ENCODE assay signal across 1 cellular context in genomic region chr11:82901165-82901938, GRCh38.
TF ChIP-seq lines count a peak whose summit lies in the region.

A gene with protein sequence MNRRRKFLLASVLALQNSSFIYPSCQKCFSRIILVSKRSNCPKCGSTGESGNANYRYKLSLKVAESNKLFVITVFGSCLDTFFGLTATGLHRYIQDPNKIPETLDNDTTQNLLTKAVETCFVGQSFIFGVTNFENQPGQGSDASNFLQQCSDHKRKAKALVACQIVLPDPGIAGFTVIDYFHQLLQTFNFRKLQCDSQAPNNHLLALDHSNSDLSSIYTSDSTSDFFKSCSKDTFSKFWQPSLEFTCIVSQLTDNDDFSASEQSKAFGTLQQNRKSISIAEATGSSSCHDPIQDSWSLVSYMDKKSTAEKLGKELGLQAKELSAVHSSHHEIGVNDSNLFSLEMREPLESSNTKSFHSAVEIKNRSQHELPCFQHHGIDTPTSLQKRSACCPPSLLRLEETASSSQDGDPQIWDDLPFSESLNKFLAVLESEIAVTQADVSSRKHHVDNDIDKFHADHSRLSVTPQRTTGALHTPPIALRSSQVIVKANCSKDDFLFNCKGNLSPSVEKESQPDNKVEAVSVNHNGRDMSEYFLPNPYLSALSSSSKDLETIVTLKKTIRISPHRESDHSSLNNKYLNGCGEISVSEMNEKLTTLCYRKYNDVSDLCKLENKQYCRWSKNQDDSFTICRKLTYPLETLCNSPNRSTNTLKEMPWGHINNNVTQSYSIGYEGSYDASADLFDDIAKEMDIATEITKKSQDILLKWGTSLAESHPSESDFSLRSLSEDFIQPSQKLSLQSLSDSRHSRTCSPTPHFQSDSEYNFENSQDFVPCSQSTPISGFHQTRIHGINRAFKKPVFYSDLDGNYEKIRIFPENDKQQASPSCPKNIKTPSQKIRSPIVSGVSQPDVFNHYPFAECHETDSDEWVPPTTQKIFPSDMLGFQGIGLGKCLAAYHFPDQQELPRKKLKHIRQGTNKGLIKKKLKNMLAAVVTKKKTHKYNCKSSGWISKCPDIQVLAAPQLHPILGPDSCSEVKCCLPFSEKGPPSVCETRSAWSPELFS (plus strand): TSS chr11:82901736. CDS start chr11:82914739, 13,003 bp downstream.

TF ChIP-seq in HepG2, 621 proteins besides CTCF, POLR2A, EP300 and RAD21 (continued from another document and continues in another):
- TF ChIP-seq ZNF496 (CRISPR knock-in tag; IDR thresholded peaks at IDR 0.05; ENCODE audit: insufficient replicate concordance), result no peak
- TF ChIP-seq ZNF34 (CRISPR knock-in tag; IDR thresholded peaks at IDR 0.05; ENCODE audit: borderline replicate concordance), result no peak
- no peak for TF ChIP-seq PRMT3 (CRISPR knock-in tag; IDR thresholded peaks at IDR 0.05; ENCODE audit: borderline replicate concordance, low read depth)
- TF ChIP-seq ZNF788 (CRISPR knock-in tag; IDR thresholded peaks at IDR 0.05; ENCODE audit: borderline replicate concordance), result peak; percentile 55; the same call in 1 of the 2 replicates
- TF ChIP-seq NR2F2 (IDR thresholded peaks at IDR 0.05; ENCODE audit: borderline replicate concordance, low read depth), result peak; percentile 6; the same call in 1 of the 2 replicates
- no peak for TF ChIP-seq ELF3 (CRISPR knock-in tag; IDR thresholded peaks at IDR 0.05)
- no peak for TF ChIP-seq ZNF83 (CRISPR knock-in tag; IDR thresholded peaks at IDR 0.05; ENCODE audit: borderline replicate concordance)
- no peak for TF ChIP-seq CERS6 (CRISPR knock-in tag; IDR thresholded peaks at IDR 0.05)
- TF ChIP-seq HDAC2 (CRISPR knock-in tag; IDR thresholded peaks at IDR 0.05), result peak; percentile 67
- TF ChIP-seq HDAC1 (CRISPR knock-in tag; IDR thresholded peaks at IDR 0.05), result peak; percentile 99
- no peak for TF ChIP-seq ZNF773 (CRISPR knock-in tag; IDR thresholded peaks at IDR 0.05; ENCODE audit: borderline replicate concordance)
- TF ChIP-seq KAT2B (IDR thresholded peaks at IDR 0.05; ENCODE audit: borderline replicate concordance, low read depth, low read length), result no peak
- TF ChIP-seq POLR2AphosphoS2 (IDR thresholded peaks at IDR 0.05; ENCODE audit: low read depth, low read length), result no peak
- no peak for TF ChIP-seq ZNF501 (CRISPR knock-in tag; IDR thresholded peaks at IDR 0.05)
- no peak for TF ChIP-seq TCF7L2 (IDR thresholded peaks at IDR 0.05; ENCODE audit: low read depth, low read length)
- TF ChIP-seq NFATC3 (CRISPR knock-in tag; IDR thresholded peaks at IDR 0.05), result no peak
- no peak for TF ChIP-seq ZIK1 (CRISPR knock-in tag; IDR thresholded peaks at IDR 0.05; ENCODE audit: borderline replicate concordance, low read depth)
- no peak for TF ChIP-seq ZNF326 (CRISPR knock-in tag; IDR thresholded peaks at IDR 0.05; ENCODE audit: borderline replicate concordance)
- TF ChIP-seq HNF4A (CRISPR knock-in tag; IDR thresholded peaks at IDR 0.05), result no peak
- TF ChIP-seq ZNF264 (CRISPR knock-in tag; IDR thresholded peaks at IDR 0.05), result peak; percentile 54; the same call in 1 of the 2 replicates
- no peak for TF ChIP-seq HNRNPL (IDR thresholded peaks at IDR 0.05; ENCODE audit: low read depth, low read length)
- TF ChIP-seq BCL3 (CRISPR knock-in tag; IDR thresholded peaks at IDR 0.05), result no peak
- TF ChIP-seq ZNF337 (CRISPR knock-in tag; IDR thresholded peaks at IDR 0.05; ENCODE audit: borderline replicate concordance, low read depth), result no peak
- TF ChIP-seq MED1 (CRISPR knock-in tag; IDR thresholded peaks at IDR 0.05), result peak; percentile 16; the same call in 1 of the 2 replicates
- TF ChIP-seq DDIT3 (CRISPR knock-in tag; IDR thresholded peaks at IDR 0.05), result no peak
- TF ChIP-seq, protein P1, sequence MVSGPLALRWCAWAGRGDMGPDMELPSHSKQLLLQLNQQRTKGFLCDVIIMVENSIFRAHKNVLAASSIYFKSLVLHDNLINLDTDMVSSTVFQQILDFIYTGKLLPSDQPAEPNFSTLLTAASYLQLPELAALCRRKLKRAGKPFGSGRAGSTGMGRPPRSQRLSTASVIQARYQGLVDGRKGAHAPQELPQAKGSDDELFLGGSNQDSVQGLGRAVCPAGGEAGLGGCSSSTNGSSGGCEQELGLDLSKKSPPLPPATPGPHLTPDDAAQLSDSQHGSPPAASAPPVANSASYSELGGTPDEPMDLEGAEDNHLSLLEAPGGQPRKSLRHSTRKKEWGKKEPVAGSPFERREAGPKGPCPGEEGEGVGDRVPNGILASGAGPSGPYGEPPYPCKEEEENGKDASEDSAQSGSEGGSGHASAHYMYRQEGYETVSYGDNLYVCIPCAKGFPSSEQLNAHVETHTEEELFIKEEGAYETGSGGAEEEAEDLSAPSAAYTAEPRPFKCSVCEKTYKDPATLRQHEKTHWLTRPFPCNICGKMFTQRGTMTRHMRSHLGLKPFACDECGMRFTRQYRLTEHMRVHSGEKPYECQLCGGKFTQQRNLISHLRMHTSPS (CRISPR knock-in tag; IDR thresholded peaks at IDR 0.05; ENCODE audit: low read depth), result no peak
- no peak for TF ChIP-seq CREBL2 (CRISPR knock-in tag; IDR thresholded peaks at IDR 0.05; ENCODE audit: borderline replicate concordance)
- TF ChIP-seq TBL1XR1 (IDR thresholded peaks at IDR 0.05; ENCODE audit: borderline replicate concordance, low read length, partially characterized antibody), result no peak
- 0 out of 2 replicates have a peak, but pooled peaks have one; percentile 40 for TF ChIP-seq PITX1 (CRISPR knock-in tag; IDR thresholded peaks at IDR 0.05)
- TF ChIP-seq YY1 (IDR thresholded peaks at IDR 0.05; ENCODE audit: insufficient read depth, insufficient replicate concordance, low read depth, low read length), result no peak
- TF ChIP-seq, protein P2, sequence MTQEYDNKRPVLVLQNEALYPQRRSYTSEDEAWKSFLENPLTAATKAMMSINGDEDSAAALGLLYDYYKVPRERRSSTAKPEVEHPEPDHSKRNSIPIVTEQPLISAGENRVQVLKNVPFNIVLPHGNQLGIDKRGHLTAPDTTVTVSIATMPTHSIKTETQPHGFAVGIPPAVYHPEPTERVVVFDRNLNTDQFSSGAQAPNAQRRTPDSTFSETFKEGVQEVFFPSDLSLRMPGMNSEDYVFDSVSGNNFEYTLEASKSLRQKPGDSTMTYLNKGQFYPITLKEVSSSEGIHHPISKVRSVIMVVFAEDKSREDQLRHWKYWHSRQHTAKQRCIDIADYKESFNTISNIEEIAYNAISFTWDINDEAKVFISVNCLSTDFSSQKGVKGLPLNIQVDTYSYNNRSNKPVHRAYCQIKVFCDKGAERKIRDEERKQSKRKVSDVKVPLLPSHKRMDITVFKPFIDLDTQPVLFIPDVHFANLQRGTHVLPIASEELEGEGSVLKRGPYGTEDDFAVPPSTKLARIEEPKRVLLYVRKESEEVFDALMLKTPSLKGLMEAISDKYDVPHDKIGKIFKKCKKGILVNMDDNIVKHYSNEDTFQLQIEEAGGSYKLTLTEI (CRISPR knock-in tag; conservative IDR thresholded peaks at IDR 0.05), result no peak
- TF ChIP-seq ZNF577 (CRISPR knock-in tag; IDR thresholded peaks at IDR 0.05; ENCODE audit: borderline replicate concordance, low read depth), result no peak
- TF ChIP-seq MIER2 (CRISPR knock-in tag; IDR thresholded peaks at IDR 0.05), result no peak
- TF ChIP-seq ZNF567 (CRISPR knock-in tag; IDR thresholded peaks at IDR 0.05; ENCODE audit: borderline replicate concordance), result no peak
- peak; percentile 99 for TF ChIP-seq TFDP2 (CRISPR knock-in tag; IDR thresholded peaks at IDR 0.05)
- no peak for TF ChIP-seq ZFP1 (CRISPR knock-in tag; IDR thresholded peaks at IDR 0.05)
- TF ChIP-seq CEBPB (IDR thresholded peaks at IDR 0.05; ENCODE audit: borderline replicate concordance, low read depth, low read length), result no peak
- no peak for TF ChIP-seq ZBTB44 (CRISPR knock-in tag; IDR thresholded peaks at IDR 0.05)
- no peak for TF ChIP-seq PHF21A (CRISPR knock-in tag; IDR thresholded peaks at IDR 0.05)
- no peak for TF ChIP-seq KDM5B (CRISPR knock-in tag; IDR thresholded peaks at IDR 0.05; ENCODE audit: borderline replicate concordance)
- no peak for TF ChIP-seq FOXC1 (CRISPR knock-in tag; IDR thresholded peaks at IDR 0.05; ENCODE audit: borderline replicate concordance)
- TF ChIP-seq ZNF383 (CRISPR knock-in tag; IDR thresholded peaks at IDR 0.05; ENCODE audit: borderline replicate concordance), result no peak
- TF ChIP-seq REST (IDR thresholded peaks at IDR 0.05; ENCODE audit: borderline replicate concordance in 1 of 2, low read depth in 1 of 2, low read length in 2 of 2), result 0 out of 4 replicates have a peak, but pooled peaks of 1 of the 2 experiments have one; percentile 8
- TF ChIP-seq ZSCAN31 (CRISPR knock-in tag; IDR thresholded peaks at IDR 0.05; ENCODE audit: low read depth), result peak; percentile 40; the same call in 1 of the 2 replicates
- 0 out of 2 replicates have a peak, but pooled peaks have one; percentile 15 for TF ChIP-seq NFKB2 (CRISPR knock-in tag; IDR thresholded peaks at IDR 0.05; ENCODE audit: borderline replicate concordance)
